In genomic region chr11:80309301-80309700, GRCh38 we compare ENCODE assay signal across 29 cellular contexts.
"Had no signal": no experiment of that assay in that cellular context is flagged by ENCODE, and none has a peak within 500 bp of the region (broad histone marks: within the 10 kb centered on the region; RNA-seq: fewer than 3 reads in every experiment).

No MANE protein-coding gene starts in this region.

- H3K4me3 Mint-ChIP-seq: activated CD4-positive, alpha-beta T cell treated with anti-CD3 and anti-CD28 coated beads, Interleukin-2, amount 10 ng/mL, durations not matched to agents 24 days and 14 days; activated CD8-positive, alpha-beta T cell treated with anti-CD3 and anti-CD28 coated beads for 36 hours; activated naive CD4-positive, alpha-beta T cell treated with anti-CD3 and anti-CD28 coated beads for 36 hours; activated T-cell treated with anti-CD3 and anti-CD28 coated beads, Interleukin-2, amount 50 U/mL, for 24 hours; brain had no signal

- H3K9me3 ChIP-seq: adrenal gland, MG63, SJCRH30 had no signal

- H3K36me3 Mint-ChIP-seq: brain had no signal

- H3K4me3 ChIP-seq: adrenal gland, K562, MG63, PC-9, SJCRH30, SK-N-MC had no signal

- H3K27me3 Mint-ChIP-seq: activated CD4-positive, alpha-beta T cell treated with anti-CD3 and anti-CD28 coated beads, Interleukin-2, amount 10 ng/mL, durations not matched to agents 24 days and 14 days; activated CD8-positive, alpha-beta T cell treated with anti-CD3 and anti-CD28 coated beads for 36 hours; activated T-cell treated with anti-CD3 and anti-CD28 coated beads, Interleukin-2, amount 50 U/mL, for 24 hours; brain had no signal

- H3K4me1 Mint-ChIP-seq: activated CD4-positive, alpha-beta T cell treated with anti-CD3 and anti-CD28 coated beads, Interleukin-2, amount 10 ng/mL, durations not matched to agents 24 days and 14 days; brain had no signal

- H2AFZ ChIP-seq: PC-9 had no signal

- FAIRE-seq: K562 had no signal

- H3K27ac Mint-ChIP-seq: activated CD4-positive, alpha-beta T cell treated with anti-CD3 and anti-CD28 coated beads, Interleukin-2, amount 10 ng/mL, durations not matched to agents 24 days and 14 days; activated CD8-positive, alpha-beta T cell treated with anti-CD3 and anti-CD28 coated beads for 36 hours; activated naive CD4-positive, alpha-beta T cell treated with anti-CD3 and anti-CD28 coated beads for 36 hours; activated naive CD4-positive, alpha-beta T cell treated with anti-CD3 and anti-CD28 coated beads, Interleukin-2, amount 50 U/mL, for 72 hours; activated T-cell treated with anti-CD3 and anti-CD28 coated beads, Interleukin-2, amount 50 U/mL, for 24 hours; brain had no signal

- DNase-seq: activated CD4-positive, alpha-beta T cell treated with anti-CD3 and anti-CD28 coated beads, Interleukin-2, amount 10 ng/mL, durations not matched to agents 24 days and 14 days; activated CD4-positive, alpha-beta T cell treated with anti-CD3 and anti-CD28 coated beads, Interleukin-2, amount 50 U/mL, for 4 hours; activated CD8-positive, alpha-beta T cell treated with anti-CD3 and anti-CD28 coated beads for 36 hours; activated gamma-delta T cell treated with Interleukin-2 at 50 U/mL for 16 hours; activated naive CD4-positive, alpha-beta T cell treated with anti-CD3 and anti-CD28 coated beads for 36 hours; activated T-cell treated with anti-CD3 and anti-CD28 coated beads, Interleukin-2, amount 50 U/mL, for 24 hours; adrenal gland; anterior cingulate cortex; central memory CD4-positive, alpha-beta T cell; MG63; NCI-H1048; NCI-H1105 treated with DMSO at 0.1 percent for 48 hours; NCI-H1436; NCI-H1694; NCI-H1930; NCI-H2081 treated with DMSO at 0.1 percent for 48 hours; NCI-H226; NCI-H446 treated with DMSO at 0.1 percent for 48 hours; NCI-H524; NCI-H69; NCI-H82; PC-9; SHP77; SJCRH30; T1000 had no signal

- H3K4me1 ChIP-seq: adrenal gland, SJCRH30 had no signal

- ATAC-seq: activated CD8-positive, alpha-beta T cell treated with anti-CD3 and anti-CD28 coated beads for 36 hours; activated naive CD4-positive, alpha-beta T cell treated with anti-CD3 and anti-CD28 coated beads, Interleukin-2, amount 50 U/mL, for 72 hours; K562 had no signal

- H3K36me3 ChIP-seq: adrenal gland, MG63, SJCRH30 had no signal

- H3K27ac ChIP-seq: adrenal gland, PC-9, SJCRH30, SK-N-MC had no signal

- H3K27me3 ChIP-seq: adrenal gland, MG63, SJCRH30 had no signal

- H3K4me2 ChIP-seq: PC-9 had no signal
